In genomic region chr7:135602304-135602703, GRCh38 we compare ENCODE assay signal across 17 cellular contexts.
DNase-seq lines count a peak whose midpoint lies in the region; ATAC-seq lines count a peak whose summit lies in the region.
"Had no signal": no experiment of that assay in that cellular context is flagged by ENCODE, and none has a peak within 500 bp of the region (broad histone marks: within the 10 kb centered on the region; RNA-seq: fewer than 3 reads in every experiment).

No MANE protein-coding gene starts in this region.

- peak overlapping the region; percentile 41 for H3K27ac ChIP-seq in caudate nucleus (ENCODE audit: low read depth, low read length)
- H3K27ac ChIP-seq: Peyer's patch, SJSA1, vagina had no signal

- no peak overlapping the region for H3K4me3 Mint-ChIP-seq in activated naive CD4-positive, alpha-beta T cell treated with anti-CD3 and anti-CD28 coated beads, Interleukin-2, amount 50 U/mL, for 24 hours
- H3K4me3 Mint-ChIP-seq: activated CD4-positive, alpha-beta memory T cell treated with anti-CD3 and anti-CD28 coated beads for 36 hours; activated naive CD4-positive, alpha-beta T cell treated with anti-CD3 and anti-CD28 coated beads, Interleukin-2, amount 10 ng/mL, durations not matched to agents 7 days and 5 days; CD4-positive, CD25-positive, alpha-beta regulatory T cell; natural killer cell had no signal

- H3K9me3 Mint-ChIP-seq in activated naive CD4-positive, alpha-beta T cell treated with anti-CD3 and anti-CD28 coated beads, Interleukin-2, amount 50 U/mL, for 24 hours: no peaks in the 10 kb centered on the region
- H3K9me3 Mint-ChIP-seq: activated CD4-positive, alpha-beta memory T cell treated with anti-CD3 and anti-CD28 coated beads for 36 hours; activated naive CD4-positive, alpha-beta T cell treated with anti-CD3 and anti-CD28 coated beads, Interleukin-2, amount 10 ng/mL, durations not matched to agents 7 days and 5 days; CD4-positive, CD25-positive, alpha-beta regulatory T cell; natural killer cell had no signal

- H3K27me3 Mint-ChIP-seq in activated naive CD4-positive, alpha-beta T cell treated with anti-CD3 and anti-CD28 coated beads, Interleukin-2, amount 50 U/mL, for 24 hours: no peaks in the 10 kb centered on the region
- H3K27me3 Mint-ChIP-seq: activated CD4-positive, alpha-beta memory T cell treated with anti-CD3 and anti-CD28 coated beads for 36 hours; activated naive CD4-positive, alpha-beta T cell treated with anti-CD3 and anti-CD28 coated beads, Interleukin-2, amount 10 ng/mL, durations not matched to agents 7 days and 5 days; CD4-positive, CD25-positive, alpha-beta regulatory T cell had no signal

- peaks cover 19% of the 10 kb centered on the region for H3K36me3 Mint-ChIP-seq in activated naive CD4-positive, alpha-beta T cell treated with anti-CD3 and anti-CD28 coated beads, Interleukin-2, amount 50 U/mL, for 24 hours

- in situ Hi-C loops in KBM-7 (cut with MboI; ENCODE audit: low pct_unique_long_range_greater_than_20kb, low sequenced_read_pairs): no loop called here

- H3K27ac Mint-ChIP-seq in activated naive CD4-positive, alpha-beta T cell treated with anti-CD3 and anti-CD28 coated beads, Interleukin-2, amount 50 U/mL, for 24 hours: peak overlapping the region; percentile 77
- H3K27ac Mint-ChIP-seq: activated CD4-positive, alpha-beta memory T cell treated with anti-CD3 and anti-CD28 coated beads for 36 hours; activated naive CD4-positive, alpha-beta T cell treated with anti-CD3 and anti-CD28 coated beads, Interleukin-2, amount 10 ng/mL, durations not matched to agents 7 days and 5 days; natural killer cell had no signal

- no peak for DNase-seq in activated naive CD4-positive, alpha-beta T cell treated with anti-CD3 and anti-CD28 coated beads, Interleukin-2, amount 50 U/mL, for 16 hours
- peak in 6 of 61 donors; percentile 2 to 13 (median 6) for DNase-seq in caudate nucleus (lab: John Stamatoyannopoulos, UW)
- peak; percentile 41 for DNase-seq in inferior parietal cortex (ENCODE audit: extremely low spot score)
- peak; percentile 69 for DNase-seq in superior temporal gyrus (ENCODE audit: extremely low spot score)
- no peak for DNase-seq in KBM-7
- DNase-seq: activated CD4-positive, alpha-beta memory T cell treated with anti-CD3 and anti-CD28 coated beads for 36 hours; activated naive CD4-positive, alpha-beta T cell treated with anti-CD3 and anti-CD28 coated beads, Interleukin-2, amount 10 ng/mL, durations not matched to agents 7 days and 5 days; CD4-positive, CD25-positive, alpha-beta regulatory T cell; DMS79; natural killer cell; NCI-H187; Peyer's patch had no signal

- H3K4me1 Mint-ChIP-seq in activated naive CD4-positive, alpha-beta T cell treated with anti-CD3 and anti-CD28 coated beads, Interleukin-2, amount 50 U/mL, for 24 hours: no peaks in the 10 kb centered on the region
- H3K4me1 Mint-ChIP-seq: activated naive CD4-positive, alpha-beta T cell treated with anti-CD3 and anti-CD28 coated beads, Interleukin-2, amount 10 ng/mL, durations not matched to agents 7 days and 5 days; natural killer cell had no signal

- ATAC-seq in GM21786 (IDR thresholded peaks at IDR 0.05; ENCODE audit: unreplicated experiment) (no peak), GM21619 (IDR thresholded peaks at IDR 0.05; ENCODE audit: unreplicated experiment) (no peak)
- ATAC-seq: natural killer cell had no signal

Comparison
In these comparisons a context has a peak if more than half of its experiments do, and no peak if none do; other contexts are left out.
1. DNase-seq: peak in inferior parietal cortex (single experiment) and superior temporal gyrus (single experiment); none in activated naive CD4-positive, alpha-beta T cell treated with anti-CD3 and anti-CD28 coated beads, Interleukin-2, amount 50 U/mL, for 16 hours (single experiment) and KBM-7 (single experiment).